Comparison of ENCODE assay signal across 8 cellular contexts in the genomic region with DNA sequence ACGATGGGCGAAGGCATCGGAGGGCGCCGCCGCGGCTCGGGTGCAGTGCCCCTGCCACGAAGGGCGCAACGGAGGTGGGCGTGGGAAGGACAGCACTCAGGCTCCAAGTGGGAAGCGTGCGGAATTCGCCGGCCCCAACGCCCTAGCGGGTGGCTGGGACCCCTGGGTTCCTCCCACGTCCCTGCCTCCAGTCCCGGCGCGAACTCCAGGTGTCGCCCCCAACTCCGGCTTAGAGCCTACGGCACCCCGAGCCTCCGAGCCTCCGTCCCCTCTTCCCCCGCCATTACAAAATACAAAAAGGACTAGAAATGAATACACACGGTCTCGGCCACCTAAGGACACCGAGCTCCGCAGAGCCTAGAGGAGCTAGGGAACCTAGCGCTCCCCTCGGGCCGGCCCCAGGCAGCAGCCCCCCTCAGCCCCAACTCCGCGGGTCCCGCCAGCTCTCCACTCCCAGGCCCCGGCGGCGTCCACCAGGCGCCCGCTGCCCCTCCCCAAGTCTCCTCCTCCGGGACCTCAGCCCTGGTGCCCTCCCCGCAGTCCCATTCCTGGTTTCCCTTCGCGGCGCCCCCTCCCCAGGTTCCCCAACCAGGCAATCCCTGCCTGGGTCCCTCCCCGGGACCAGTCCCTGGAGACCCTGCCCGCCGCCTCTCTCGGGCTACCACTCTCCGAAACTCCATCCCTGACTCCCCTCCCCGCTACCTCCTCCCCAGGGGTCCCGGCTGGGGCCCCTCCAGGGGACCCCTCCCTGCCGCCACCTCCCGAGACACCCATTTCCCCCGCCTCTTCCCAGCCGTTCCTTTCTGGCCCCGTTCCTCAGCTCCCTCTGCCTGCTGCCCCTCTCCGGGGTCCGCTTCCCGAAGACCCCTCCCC. TPM values are rescaled to one million over a fixed set of nuclear protein-coding genes. Genes with fewer than 3 reads are reported as not detected.
DNase-seq lines count a peak whose midpoint lies in the region; ATAC-seq, FAIRE-seq and TF ChIP-seq lines count a peak whose summit lies in the region.

No MANE protein-coding gene starts in this region.

- H3K4me1 ChIP-seq in HUES64 (ENCODE audit: insufficient read depth, low read length): peaks cover 8% of the 10 kb centered on the region; the same call in 1 of the 2 replicates

- peak; percentile 30 for ATAC-seq in stimulated activated naive CD8-positive, alpha-beta T cell treated with anti-CD3 and anti-CD28 coated beads, Interleukin-15, Interleukin-2, amounts not matched to agents 100 U/mL and 50 U/mL, for 24 hours
- ATAC-seq in HG02973 (IDR thresholded peaks at IDR 0.05; ENCODE audit: unreplicated experiment): no peak
- ATAC-seq in GM19463 (IDR thresholded peaks at IDR 0.05; ENCODE audit: unreplicated experiment): no peak

- H3K27me3 ChIP-seq in HUES64 (ENCODE audit: insufficient read depth, low read length): peaks cover 38% of the 10 kb centered on the region

- H3K27ac ChIP-seq in HUES64 (ENCODE audit: low read depth, low read length): no peak overlapping the region

- H3K4me3 ChIP-seq in HUES64 (ENCODE audit: low read length) (peak overlapping the region; percentile 63), astrocyte of the cerebellum (ENCODE audit: low read depth, low read length) (peak overlapping the region; percentile 69)

- no peaks in the 10 kb centered on the region for H3K36me3 ChIP-seq in HUES64 (ENCODE audit: insufficient read depth, low read length)

- under 1% methylated on average over 64 of the region's 64 CpGs for WGBS in HUES64

- DNase-seq in astrocyte of the cerebellum (ENCODE audit: low read depth): no peak
- DNase-seq in islet precursor cell: peak; percentile 68
- DNase-seq in stimulated activated naive CD8-positive, alpha-beta T cell treated with anti-CD3 and anti-CD28 coated beads, Interleukin-15, Interleukin-2, amounts not matched to agents 100 U/mL and 50 U/mL, for 24 hours: no peak
- DNase-seq in frontal cortex (ENCODE audit: low spot score in 2 of 2): no peak
- DNase-seq in cortex of kidney (lab: John Stamatoyannopoulos, UW): no peak

- in situ Hi-C loops in astrocyte of the cerebellum (cut with HindIII; ENCODE audit: low sequenced_read_pairs): no loop called here

- H3K9me3 ChIP-seq in HUES64 (ENCODE audit: insufficient read depth, low read depth, low read length): no peaks in the 10 kb centered on the region

- FAIRE-seq in frontal cortex (lab: Jason Lieb, UNC): no peak

- TF ChIP-seq CTCF in astrocyte of the cerebellum (IDR thresholded peaks at IDR 0.05; ENCODE audit: low read depth, low read length, missing control alignments): no peak

- peak overlapping the region; percentile 78 for H3K9ac ChIP-seq in HUES64 (ENCODE audit: low read depth, low read length)

RNA-seq across cellular contexts. Expression of a gene that starts 1.0 kb away (rescaled TPM):
- polyA plus RNA-seq in HUES64 (2013, experiment 1 of 2): 1.7 TPM
- polyA plus RNA-seq in HUES64 (2013, experiment 2 of 2): 1.7 TPM
- total RNA-seq in frontal cortex: 2.4 TPM
